In genomic region chr9:33850267-33850629, GRCh38 we compare ENCODE assay signal across 13 cellular contexts. TPM values are rescaled to one million over a fixed set of nuclear protein-coding genes. Genes with fewer than 3 reads are reported as not detected.
DNase-seq lines count a peak whose midpoint lies in the region; ATAC-seq, FAIRE-seq and TF ChIP-seq lines count a peak whose summit lies in the region.
"Had no signal": no experiment of that assay in that cellular context is flagged by ENCODE, and none has a peak within 500 bp of the region (broad histone marks: within the 10 kb centered on the region; RNA-seq: fewer than 3 reads in every experiment).

No MANE protein-coding gene starts in this region.

- no peaks in the 10 kb centered on the region for H3K9me2 ChIP-seq in DOHH2 (replicated peaks; ENCODE audit: control insufficient read depth, low read length)

- dilution Hi-C loops in keratinocyte (cut with MboI; ENCODE audit: extremely low pct_ligation_motif_present, low sequenced_read_pairs) = no loop called here

- no peak overlapping the region for H2AFZ ChIP-seq in keratinocyte (ENCODE audit: control insufficient read depth, low read length)

- peaks cover 88% of the 10 kb centered on the region for H3K4me1 ChIP-seq in DOHH2 (ENCODE audit: control insufficient read depth, low read length)
- peaks cover 17% of the 10 kb centered on the region for H3K4me1 ChIP-seq in RWPE2 (ENCODE audit: insufficient read depth, poor library complexity, severe bottlenecking)
- H3K4me1 ChIP-seq in keratinocyte (ENCODE audit: control insufficient read depth, extremely low read depth, insufficient read depth, low read length) = no peaks in the 10 kb centered on the region
- peaks cover 10 to 86% (median 44%) of the 10 kb centered on the region in 6 donors for H3K4me1 ChIP-seq in spleen

- H3K9ac ChIP-seq in keratinocyte (ENCODE audit: control insufficient read depth, extremely low read depth, insufficient read depth, low read length) = no peak overlapping the region

- peaks cover 6% of the 10 kb centered on the region for H3K36me3 ChIP-seq in DOHH2 (ENCODE audit: control insufficient read depth, low read length)
- H3K36me3 ChIP-seq in RWPE2 (ENCODE audit: low read depth) = no peaks in the 10 kb centered on the region; the same call in 1 of the 2 replicates
- no peaks in the 10 kb centered on the region for H3K36me3 ChIP-seq in keratinocyte (ENCODE audit: control insufficient read depth in 2 of 2, extremely low read depth in 1 of 2, insufficient read depth in 2 of 2, low read length in 2 of 2)
- H3K36me3 ChIP-seq in spleen = peaks cover 0 to 4% (median 0%) of the 10 kb centered on the region in 6 donors

- H3K4me3 ChIP-seq in DOHH2 (ENCODE audit: low read length) = no peak overlapping the region
- no peak overlapping the region for H3K4me3 ChIP-seq in RWPE2 (ENCODE audit: severe bottlenecking)
- H3K4me3 ChIP-seq in keratinocyte (ENCODE audit: control insufficient read depth in 2 of 3, extremely low read depth in 1 of 3, insufficient read depth in 2 of 3, low read depth in 1 of 3, low read length in 3 of 3) = no peak overlapping the region
- no peak overlapping the region for H3K4me3 ChIP-seq in spleen
- H3K4me3 ChIP-seq: esophagus squamous epithelium had no signal

- H4K20me1 ChIP-seq in DOHH2 (ENCODE audit: control insufficient read depth, insufficient read depth, low read depth, low read length) = no peaks in the 10 kb centered on the region
- H4K20me1 ChIP-seq in keratinocyte (ENCODE audit: control insufficient read depth, extremely low read depth, insufficient read depth, low read length) = peaks cover 9% of the 10 kb centered on the region

- intact Hi-C loops in spleen (cut with DNase I; ENCODE audit: low total_unique reads) = loop anchor here (5.0 kb wide), 1 partner anchor 38 kb away; no protein-coding TSS in a partner anchor

- no peak for DNase-seq in RWPE2 (ENCODE audit: low spot score)
- DNase-seq in keratinocyte (ENCODE audit: low read depth, low spot score) = no peak
- no peak for DNase-seq in spleen
- DNase-seq in germinal center (ENCODE audit: low spot score) = no peak
- DNase-seq in AG20443 (ENCODE audit: low spot score) = no peak
- DNase-seq: esophagus squamous epithelium; NCI-H2107; stimulated activated CD4-positive, alpha-beta T cell treated with anti-CD3 and anti-CD28 coated beads, Interleukin-4, amount 100 ng/mL, for 1 hour had no signal

- ATAC-seq in RWPE2 (ENCODE audit: low read depth) = no peak
- ATAC-seq in GM18907 (IDR thresholded peaks at IDR 0.05; ENCODE audit: unreplicated experiment) = no peak
- ATAC-seq: activated CD4-positive, CD25-positive, alpha-beta regulatory T cell treated with anti-CD3 and anti-CD28 coated beads, Interleukin-2, amount 50 U/mL, for 24 hours; SK-N-SH treated with all-trans-retinoic acid at 6 μM for 48 hours; stimulated activated effector memory CD8-positive, alpha-beta T cell treated with anti-CD3 and anti-CD28 coated beads, Interleukin-12 subunit alpha, Interleukin-12 subunit beta, amount 100 ng/mL, for 72 hours had no signal

- TF ChIP-seq POLR2A in spleen (IDR thresholded peaks at IDR 0.05) = no peak

- H3K27me3 ChIP-seq in DOHH2 (ENCODE audit: control insufficient read depth, low read length) = no peaks in the 10 kb centered on the region
- no peaks in the 10 kb centered on the region for H3K27me3 ChIP-seq in RWPE2 (ENCODE audit: insufficient read depth, poor library complexity, severe bottlenecking)
- no peaks in the 10 kb centered on the region for H3K27me3 ChIP-seq in keratinocyte (ENCODE audit: control insufficient read depth, extremely low read depth, insufficient read depth, low read length)
- no peaks in the 10 kb centered on the region for H3K27me3 ChIP-seq in spleen (replicated peaks in 1 of 7)
- H3K27me3 ChIP-seq: esophagus squamous epithelium had no signal

- peaks cover 16% of the 10 kb centered on the region; the same call in 1 of the 2 replicates for H3F3A ChIP-seq in DOHH2 (ENCODE audit: control insufficient read depth, insufficient read depth)

- H3K79me2 ChIP-seq in DOHH2 (ENCODE audit: control insufficient read depth, low read length) (peaks cover 100% of the 10 kb centered on the region), keratinocyte (ENCODE audit: control insufficient read depth, insufficient read depth, low read length) (peaks cover 94% of the 10 kb centered on the region)

- H3K9me1 ChIP-seq in keratinocyte (ENCODE audit: control insufficient read depth, extremely low read depth, insufficient read depth, low read length) = no peaks in the 10 kb centered on the region

- no peaks in the 10 kb centered on the region for H3K9me3 ChIP-seq in DOHH2 (ENCODE audit: control insufficient read depth, insufficient read depth, low read length)
- H3K9me3 ChIP-seq in RWPE2 (ENCODE audit: severe bottlenecking) = no peaks in the 10 kb centered on the region
- no peaks in the 10 kb centered on the region for H3K9me3 ChIP-seq in keratinocyte (ENCODE audit: control insufficient read depth, low read depth, low read length)
- no peaks in the 10 kb centered on the region for H3K9me3 ChIP-seq in spleen
- H3K9me3 ChIP-seq: esophagus squamous epithelium had no signal

- H3K27ac ChIP-seq in DOHH2 (ENCODE audit: low read depth, low read length) (0 out of 2 replicates have a peak overlapping the region, but pooled peaks have one; percentile 22), RWPE2 (ENCODE audit: poor library complexity, severe bottlenecking) (peak overlapping the region; percentile 16), keratinocyte (ENCODE audit: control insufficient read depth, insufficient read depth, low read length) (no peak overlapping the region), spleen (peak overlapping the region in 5 of 8 donors; percentile 7 to 54 (median 51))

- peak; percentile 26 for FAIRE-seq in keratinocyte (lab: Jason Lieb, UNC)

- WGBS in spleen, 5 donors = 86 to 94% (median 93%) methylated on average over 4 of the region's 4 CpGs

- peak overlapping the region; percentile 21 for H3K4me2 ChIP-seq in DOHH2 (ENCODE audit: low read length)
- no peak overlapping the region for H3K4me2 ChIP-seq in keratinocyte (ENCODE audit: control insufficient read depth, extremely low read depth, insufficient read depth, low read depth, low read length)

- no peak for TF ChIP-seq CTCF in DOHH2 (IDR thresholded peaks at IDR 0.05; ENCODE audit: low read depth, low read length, poor library complexity, severe bottlenecking)
- TF ChIP-seq CTCF in RWPE2 (IDR thresholded peaks at IDR 0.05; ENCODE audit: poor library complexity, severe bottlenecking) = no peak
- no peak for TF ChIP-seq CTCF in keratinocyte (optimal IDR thresholded peaks at IDR 0.05 in 1 of 3, IDR thresholded peaks at IDR 0.05 in 1 of 3, conservative IDR thresholded peaks at IDR 0.05 in 1 of 3; ENCODE audit: extremely low read depth in 1 of 3, insufficient read depth in 2 of 3, low read length in 3 of 3)
- no peak for TF ChIP-seq CTCF in spleen (IDR thresholded peaks at IDR 0.05 in 8 of 11, conservative IDR thresholded peaks at IDR 0.05 in 3 of 11)

RNA-seq across cellular contexts. Expression of gene UBE2R2, which starts 33.3 kb away (rescaled TPM):
- polyA plus RNA-seq in keratinocyte = 11.5 to 39.7 TPM (median 20.5 TPM) in 3 replicates
- polyA plus RNA-seq in keratinocyte (2011; ENCODE audit: low read depth) = 36.0 TPM
- polyA plus RNA-seq in keratinocyte (2011; cell fraction: cytosol; rRNA removed) = 26.4 and 39.9 TPM in 2 replicates
- 24.6 and 28.7 TPM in 2 replicates for polyA plus RNA-seq in keratinocyte (2011; cell fraction: nucleus; rRNA removed)
- 35.9 and 60.3 TPM in 2 replicates for polyA plus RNA-seq in keratinocyte (2012; ENCODE audit: low replicate concordance)
- 15.0 to 24.3 TPM (median 18.9 TPM) in 3 replicates for polyA minus RNA-seq in keratinocyte
- 18.6 TPM for polyA minus RNA-seq in keratinocyte (2011; cell fraction: cytosol; rRNA and poly(A)+ RNA removed)
- polyA minus RNA-seq in keratinocyte (2011; cell fraction: nucleus; rRNA and poly(A)+ RNA removed) = 12.5 and 23.7 TPM in 2 replicates
- total RNA-seq in spleen = 10 to 100 TPM; 33.4 to 48.5 (median 41.7) TPM
- polyA plus RNA-seq in spleen = 10 to 100 TPM; 15.2 to 20.2 (median 19.4) TPM

RNA-seq across cellular contexts. Expression of gene PRSS3, which starts 54.9 kb away (rescaled TPM):
- polyA plus RNA-seq in keratinocyte (5.9 to 34.6 TPM (median 9.1 TPM) in 3 replicates), spleen (under 1 TPM in 2 of 3 donors, not detected in 1; 0.09 to 0.42 TPM)
- polyA plus RNA-seq in keratinocyte (2011; ENCODE audit: low read depth) = 39.8 TPM
- 9.5 and 14.0 TPM in 2 replicates for polyA plus RNA-seq in keratinocyte (2011; cell fraction: cytosol; rRNA removed)
- polyA plus RNA-seq in keratinocyte (2011; cell fraction: nucleus; rRNA removed) = 4.1 and 4.2 TPM in 2 replicates
- polyA plus RNA-seq in keratinocyte (2012; ENCODE audit: low replicate concordance) = 60.7 and 196 TPM in 2 replicates
- 6.1 to 31.9 TPM (median 9.3 TPM) in 3 replicates for polyA minus RNA-seq in keratinocyte
- polyA minus RNA-seq in keratinocyte (2011; cell fraction: cytosol; rRNA and poly(A)+ RNA removed) = 5.6 TPM
- polyA minus RNA-seq in keratinocyte (2011; cell fraction: nucleus; rRNA and poly(A)+ RNA removed) = 0.74 and 1.5 TPM in 2 replicates
- not detected for total RNA-seq in spleen
